ENCODE assay signal across 10 cellular contexts in genomic region chr15:68281008-68281407, GRCh38. TPM values are rescaled to one million over a fixed set of nuclear protein-coding genes. Genes with fewer than 3 reads are reported as not detected.
DNase-seq lines count a peak whose midpoint lies in the region; ATAC-seq and TF ChIP-seq lines count a peak whose summit lies in the region.
"Had no signal": no experiment of that assay in that cellular context is flagged by ENCODE, and none has a peak within 500 bp of the region (broad histone marks: within the 10 kb centered on the region; RNA-seq: fewer than 3 reads in every experiment).

No MANE protein-coding gene starts in this region.

- H3K4me1 ChIP-seq in BE2C (no peaks in the 10 kb centered on the region), Loucy (ENCODE audit: insufficient read depth, low read length, poor library complexity, severe bottlenecking) (peaks cover 64% of the 10 kb centered on the region)

- H3K36me3 Mint-ChIP-seq in chondrocyte (ENCODE audit: low read depth): peaks cover 11% of the 10 kb centered on the region
- H3K36me3 Mint-ChIP-seq in natural killer cell treated with Interleukin-12 subunit alpha and Interleukin-12 subunit beta and Interleukin-15 and Interleukin-18, amount 100 ng/mL, for 72 hours: peaks cover 14% of the 10 kb centered on the region

- H3K27me3 ChIP-seq in BE2C (no peaks in the 10 kb centered on the region), Loucy (ENCODE audit: insufficient read depth, low read length, poor library complexity, severe bottlenecking) (no peaks in the 10 kb centered on the region)

- peak overlapping the region; percentile 99 for H3K27ac Mint-ChIP-seq in chondrocyte (ENCODE audit: unreplicated experiment)
- peak overlapping the region; percentile 95 to 96 for H3K27ac Mint-ChIP-seq in natural killer cell treated with Interleukin-12 subunit alpha and Interleukin-12 subunit beta and Interleukin-15 and Interleukin-18, amount 100 ng/mL, for 72 hours

- no peak overlapping the region for H2AFZ ChIP-seq in Loucy (ENCODE audit: low read length)

- H3K9me2 ChIP-seq in Loucy (replicated peaks; ENCODE audit: low read depth, low read length): no peaks in the 10 kb centered on the region

- no peaks in the 10 kb centered on the region for H3K27me3 Mint-ChIP-seq in chondrocyte (ENCODE audit: low read depth)
- no peaks in the 10 kb centered on the region for H3K27me3 Mint-ChIP-seq in natural killer cell treated with Interleukin-12 subunit alpha and Interleukin-12 subunit beta and Interleukin-15 and Interleukin-18, amount 100 ng/mL, for 72 hours

- H3K4me2 ChIP-seq in Loucy (ENCODE audit: low read depth, low read length, poor library complexity, severe bottlenecking): peak overlapping the region; percentile 88

- H3K9me3 ChIP-seq in BE2C (no peaks in the 10 kb centered on the region), Loucy (ENCODE audit: insufficient read depth, low read depth, low read length) (no peaks in the 10 kb centered on the region)

- H3K4me1 Mint-ChIP-seq in chondrocyte (ENCODE audit: low read depth): peaks cover 71% of the 10 kb centered on the region
- H3K4me1 Mint-ChIP-seq in natural killer cell treated with Interleukin-12 subunit alpha and Interleukin-12 subunit beta and Interleukin-15 and Interleukin-18, amount 100 ng/mL, for 72 hours (ENCODE audit: low read depth in 2 of 2): peaks cover 56 to 66% of the 10 kb centered on the region in 2 donors

- H3K4me3 Mint-ChIP-seq in chondrocyte (ENCODE audit: unreplicated experiment): peak overlapping the region; percentile 98
- peak overlapping the region; percentile 90 for H3K4me3 Mint-ChIP-seq in natural killer cell treated with Interleukin-12 subunit alpha and Interleukin-12 subunit beta and Interleukin-15 and Interleukin-18, amount 100 ng/mL, for 72 hours

- DNase-seq in BE2C (no peak), chondrocyte (ENCODE audit: low spot score) (no peak), NCI-H1694 treated with DMSO at 0.1 percent for 48 hours (lab: John Stamatoyannopoulos, UW) (no peak), NCI-H146 (lab: John Stamatoyannopoulos, UW) (no peak), NCI-H1417 (lab: John Stamatoyannopoulos, UW) (no peak), MV-4-11 (lab: John Stamatoyannopoulos, UW) (no peak)
- DNase-seq in natural killer cell treated with Interleukin-12 subunit alpha and Interleukin-12 subunit beta and Interleukin-15 and Interleukin-18, amount 100 ng/mL, for 72 hours (ENCODE audit: low spot score): no peak
- DNase-seq: activated CD4-positive, CD25-positive, alpha-beta regulatory T cell treated with anti-CD3 and anti-CD28 coated beads, Interleukin-2, amount 50 U/mL, for 72 hours had no signal

- ATAC-seq in natural killer cell treated with Interleukin-12 subunit alpha and Interleukin-12 subunit beta and Interleukin-15 and Interleukin-18, amount 100 ng/mL, for 72 hours: no peak
- ATAC-seq: HCT116 had no signal

- no peaks in the 10 kb centered on the region for H3F3A ChIP-seq in Loucy (ENCODE audit: low read depth)

- TF ChIP-seq CTCF in BE2C (IDR thresholded peaks at IDR 0.05; ENCODE audit: low read depth, low read length) (no peak), Loucy (conservative IDR thresholded peaks at IDR 0.05; ENCODE audit: low read length) (no peak), chondrocyte (IDR thresholded peaks at IDR 0.05) (no peak)

- H3K4me3 ChIP-seq in BE2C (ENCODE audit: low read depth, low read length) (peak overlapping the region; percentile 91), Loucy (ENCODE audit: low read length, poor library complexity, severe bottlenecking) (peak overlapping the region; percentile 93)

- peak overlapping the region; percentile 92 for H3K9ac ChIP-seq in Loucy (ENCODE audit: low read depth, low read length, poor library complexity, severe bottlenecking)

- H3K36me3 ChIP-seq in BE2C: peaks cover 20% of the 10 kb centered on the region
- H3K36me3 ChIP-seq in Loucy (ENCODE audit: insufficient read depth, low read length): peaks cover 16% of the 10 kb centered on the region

- peaks cover 80% of the 10 kb centered on the region for H3K79me2 ChIP-seq in Loucy (ENCODE audit: insufficient read depth, low read length)

- no peaks in the 10 kb centered on the region for H3K9me3 Mint-ChIP-seq in chondrocyte (ENCODE audit: low read depth)
- no peaks in the 10 kb centered on the region for H3K9me3 Mint-ChIP-seq in natural killer cell treated with Interleukin-12 subunit alpha and Interleukin-12 subunit beta and Interleukin-15 and Interleukin-18, amount 100 ng/mL, for 72 hours

- peaks cover 66% of the 10 kb centered on the region for H4K20me1 ChIP-seq in Loucy (ENCODE audit: insufficient read depth, low read length, poor library complexity, severe bottlenecking)

RNA-seq across cellular contexts. Expression of gene FEM1B, which starts 3.5 kb away (rescaled TPM):
- 59.1 TPM for polyA plus RNA-seq in BE2C (2012; ENCODE audit: insufficient read depth, insufficient read length, low read depth)
- total RNA-seq in chondrocyte: 46.0 to 52.7 TPM (median 49.1 TPM) in 3 replicates
- 10 to 100 TPM; 47.9 to 49.7 TPM for total RNA-seq in natural killer cell treated with Interleukin-12 subunit alpha and Interleukin-12 subunit beta and Interleukin-15 and Interleukin-18, amount 100 ng/mL, for 72 hours

RNA-seq across cellular contexts. Expression of gene CLN6, which starts 51.5 kb away (rescaled TPM):
- 68.7 TPM for polyA plus RNA-seq in BE2C (2012; ENCODE audit: insufficient read depth, insufficient read length, low read depth)
- total RNA-seq in chondrocyte: 18.0 to 20.8 TPM (median 19.2 TPM) in 3 replicates
- 100 to 1,000 TPM in 1 of 2 donors, 10 to 100 TPM in 1; 41.5 to 129 TPM for total RNA-seq in natural killer cell treated with Interleukin-12 subunit alpha and Interleukin-12 subunit beta and Interleukin-15 and Interleukin-18, amount 100 ng/mL, for 72 hours
